8 cellular contexts compared by ENCODE assay signal in genomic region chr11:3853935-3854659, GRCh38. TPM values are rescaled to one million over a fixed set of nuclear protein-coding genes. Genes with fewer than 3 reads are reported as not detected.
DNase-seq lines count a peak whose midpoint lies in the region; ATAC-seq and TF ChIP-seq lines count a peak whose summit lies in the region.

No MANE protein-coding gene starts in this region.

- DNase-seq in T-helper 1 cell (peak in 4 of 5 donors; percentile 53 to 91 (median 57)), body of pancreas (peak; percentile 28 to 54 (median 38)), thoracic aorta (ENCODE audit: low spot score) (no peak), NCI-H1092 treated with DMSO at 0.1 percent for 48 hours (lab: John Stamatoyannopoulos, UW) (no peak), retina (no peak)

- H3K9me3 ChIP-seq in body of pancreas (no peaks in the 10 kb centered on the region), muscle layer of colon (ENCODE audit: low read length) (no peaks in the 10 kb centered on the region), thoracic aorta (no peaks in the 10 kb centered on the region)

- WGBS in body of pancreas, 2 donors, result 53 to 62% methylated on average over 11 of the region's 11 CpGs

- intact Hi-C loops in body of pancreas (cut with DNase I), result no loop called here

- no peaks in the 10 kb centered on the region for H3K27me3 ChIP-seq in body of pancreas
- no peaks in the 10 kb centered on the region for H3K27me3 ChIP-seq in muscle layer of colon (ENCODE audit: control insufficient read depth in 1 of 2, insufficient read depth in 2 of 2, low read length in 2 of 2)
- no peaks in the 10 kb centered on the region for H3K27me3 ChIP-seq in thoracic aorta (replicated peaks; ENCODE audit: insufficient read depth)

- H3K9ac ChIP-seq in muscle layer of colon (ENCODE audit: low read length), result peak overlapping the region; percentile 7

- H3K4me1 ChIP-seq in body of pancreas, result peaks cover 39% of the 10 kb centered on the region
- peaks cover 34% of the 10 kb centered on the region for H3K4me1 ChIP-seq in muscle layer of colon (ENCODE audit: insufficient read depth, low read length)
- peaks cover 35 to 38% of the 10 kb centered on the region in 2 donors for H3K4me1 ChIP-seq in thoracic aorta (ENCODE audit: control insufficient read depth in 1 of 2, low read depth in 2 of 2)

- H3K27ac ChIP-seq in body of pancreas (peak overlapping the region in 3 of 4 donors; percentile 99), muscle layer of colon (ENCODE audit: low read depth, low read length) (peak overlapping the region; percentile 99), thoracic aorta (peak overlapping the region; percentile 94 to 96)

- no peaks in the 10 kb centered on the region for H3K36me3 ChIP-seq in body of pancreas (replicated peaks in 1 of 2; ENCODE audit: insufficient read depth in 1 of 2, low read depth in 2 of 2)
- H3K36me3 ChIP-seq in muscle layer of colon (ENCODE audit: insufficient read depth, low read length), result no peaks in the 10 kb centered on the region
- no peaks in the 10 kb centered on the region for H3K36me3 ChIP-seq in thoracic aorta

- TF ChIP-seq CTCF in body of pancreas (IDR thresholded peaks at IDR 0.05) (no peak), thoracic aorta (IDR thresholded peaks at IDR 0.05) (no peak)

- H3K4me3 ChIP-seq in body of pancreas (no peak overlapping the region), muscle layer of colon (ENCODE audit: low read depth in 1 of 2, low read length in 2 of 2) (peak overlapping the region in 1 of 2 donors; percentile 84), thoracic aorta (peak overlapping the region; percentile 99)

- TF ChIP-seq POLR2A in body of pancreas (IDR thresholded peaks at IDR 0.05), result no peak

- ATAC-seq in GM19324 (IDR thresholded peaks at IDR 0.05; ENCODE audit: low FRiP score, unreplicated experiment), result peak; percentile 27
- peak; percentile 46 for ATAC-seq in HG03175 (IDR thresholded peaks at IDR 0.05; ENCODE audit: unreplicated experiment)
- ATAC-seq in body of pancreas, result no peak
- no peak for ATAC-seq in thoracic aorta (ENCODE audit: insufficient number of reproducible peaks, low FRiP score, low read depth)

RNA-seq across cellular contexts. Expression of gene STIM1, which starts 1.4 kb away (rescaled TPM):
- total RNA-seq in body of pancreas, result 10 to 100 TPM; 20.4 to 24.6 TPM
- 10 to 100 TPM; 53.8 to 63.0 TPM for total RNA-seq in thoracic aorta

RNA-seq across cellular contexts. Expression of gene RHOG, which starts 13.3 kb away (rescaled TPM):
- total RNA-seq in body of pancreas (10 to 100 TPM; 10.9 to 15.8 TPM), thoracic aorta (10 to 100 TPM; 49.4 to 69.7 TPM)

RNA-seq across cellular contexts. Expression of gene PGAP2, which starts 45.7 kb away (rescaled TPM):
- total RNA-seq in body of pancreas (10 to 100 TPM; 21.5 to 24.1 TPM), thoracic aorta (10 to 100 TPM in 1 of 2 donors, 1 to 10 TPM in 1; 4.4 to 22.5 TPM)

RNA-seq across cellular contexts. Expression of gene NUP98, which starts 56.7 kb away (rescaled TPM):
- total RNA-seq in body of pancreas, result 10 to 100 TPM; 37.9 to 62.0 TPM
- 100 to 1,000 TPM; 135 to 216 TPM for total RNA-seq in thoracic aorta

Comparison
In these comparisons a context has a peak if more than half of its experiments do, and no peak if none do; other contexts are left out.
1. ATAC-seq: peak in GM19324 (single experiment) and HG03175 (single experiment); none in body of pancreas (single experiment) and thoracic aorta (single experiment).
2. DNase-seq: peak in T-helper 1 cell (4 of 5) and body of pancreas (4 of 4); none in thoracic aorta (single experiment), NCI-H1092 treated with DMSO at 0.1 percent for 48 hours (single experiment) and retina (single experiment).
3. Peak in every context shown above with its lines, with median percentiles within 50 percentile points of each other: H3K27ac ChIP-seq.